8 cellular contexts compared by ENCODE assay signal in genomic region chr3:15055019-15055557, GRCh38. TPM values are rescaled to one million over a fixed set of nuclear protein-coding genes. Genes with fewer than 3 reads are reported as not detected.
DNase-seq lines count a peak whose midpoint lies in the region; ATAC-seq and TF ChIP-seq lines count a peak whose summit lies in the region.

No MANE protein-coding gene starts in this region.

- no TSS peak for BruUV-seq in PC-9 (replicated peaks; lab: Mats Ljungman, UMichigan)

- TF ChIP-seq POLR2A in tibial nerve (IDR thresholded peaks at IDR 0.05) = no peak

- H3K27me3 ChIP-seq in PC-9 (ENCODE audit: insufficient read depth, low read depth) = no peaks in the 10 kb centered on the region
- no peaks in the 10 kb centered on the region for H3K27me3 ChIP-seq in tibial nerve

- 90 to 95% methylated on average over 8 of the region's 8 CpGs for WGBS in tibial nerve, 2 donors

- no peaks in the 10 kb centered on the region for H3K9me2 ChIP-seq in PC-9 (ENCODE audit: insufficient read depth)

- intact Hi-C loops in activated T-helper 2 cell treated with anti-CD3 and anti-CD28 coated beads, Interferon-gamma antibody, Interleukin-2, Interleukin-4, amounts not matched to agents 10 μg/mL and 5 μg/mL and 100 μg/mL, durations not matched to agents 14 hours and 24 hours and 36 hours (cut with micrococcal nuclease) = loop anchor here (1.0 to 2.0 kb wide), 2 partner anchors 10 to 44 kb away; partner anchors contain the start of genes MRPS25 and RBSN
- intact Hi-C loops in PC-9 (cut with micrococcal nuclease; ENCODE audit: unreplicated experiment) = no loop called here

- peak overlapping the region; percentile 2 for H3K4me3 Mint-ChIP-seq in activated T-helper 2 cell treated with anti-CD3 and anti-CD28 coated beads, Interferon-gamma antibody, Interleukin-2, Interleukin-4, amounts not matched to agents 10 μg/mL and 5 μg/mL and 100 μg/mL, durations not matched to agents 14 hours and 24 hours and 36 hours (ENCODE audit: low read depth)

- POLR2A ChIA-PET in PC-9 (lab: Charles Lee; ENCODE audit: unreplicated experiment) = no interaction called here

- peak; percentile 41 for ATAC-seq in GM19043 (IDR thresholded peaks at IDR 0.05; ENCODE audit: low read depth, unreplicated experiment)
- ATAC-seq in HG03439 (IDR thresholded peaks at IDR 0.05; ENCODE audit: unreplicated experiment) = peak; percentile 46

- no peak for TF ChIP-seq EP300 in tibial nerve (IDR thresholded peaks at IDR 0.05)

- H3F3A ChIP-seq in PC-9 (ENCODE audit: insufficient read depth, low read depth) = peaks cover 14% of the 10 kb centered on the region; the same call in 1 of the 2 replicates

- CTCF ChIA-PET in PC-9 (lab: Charles Lee) = no interaction called here

- no peaks in the 10 kb centered on the region for H3K9me3 Mint-ChIP-seq in activated T-helper 2 cell treated with anti-CD3 and anti-CD28 coated beads, Interferon-gamma antibody, Interleukin-2, Interleukin-4, amounts not matched to agents 10 μg/mL and 5 μg/mL and 100 μg/mL, durations not matched to agents 14 hours and 24 hours and 36 hours

- H2AFZ ChIP-seq in PC-9 = no peak overlapping the region

- no peak overlapping the region for H3K4me2 ChIP-seq in PC-9

- H3K4me3 ChIP-seq in PC-9 = no peak overlapping the region
- H3K4me3 ChIP-seq in tibial nerve = no peak overlapping the region

- H3K36me3 Mint-ChIP-seq in activated T-helper 2 cell treated with anti-CD3 and anti-CD28 coated beads, Interferon-gamma antibody, Interleukin-2, Interleukin-4, amounts not matched to agents 10 μg/mL and 5 μg/mL and 100 μg/mL, durations not matched to agents 14 hours and 24 hours and 36 hours (ENCODE audit: low read depth) = peaks cover 86% of the 10 kb centered on the region

- DNase-seq in activated T-helper 2 cell treated with anti-CD3 and anti-CD28 coated beads, Interferon-gamma antibody, Interleukin-2, Interleukin-4, amounts not matched to agents 10 μg/mL and 5 μg/mL and 100 μg/mL, durations not matched to agents 14 hours and 24 hours and 36 hours (ENCODE audit: low spot score) = peak; percentile 46
- DNase-seq in stimulated activated CD4-positive, alpha-beta T cell treated with anti-CD3 and anti-CD28 coated beads, Interleukin-2, amount 100 ng/mL, for 48 hours = peak; percentile 52 to 55
- DNase-seq in NCI-H146 (lab: John Stamatoyannopoulos, UW) (no peak), PC-9 (no peak), NCI-H1105 (lab: John Stamatoyannopoulos, UW) (no peak), tibial nerve (ENCODE audit: low spot score in 2 of 2) (no peak)

- H3K27me3 Mint-ChIP-seq in activated T-helper 2 cell treated with anti-CD3 and anti-CD28 coated beads, Interferon-gamma antibody, Interleukin-2, Interleukin-4, amounts not matched to agents 10 μg/mL and 5 μg/mL and 100 μg/mL, durations not matched to agents 14 hours and 24 hours and 36 hours (ENCODE audit: low read depth) = no peaks in the 10 kb centered on the region

- TF ChIP-seq CTCF in PC-9 (conservative IDR thresholded peaks at IDR 0.05) = no peak
- no peak for TF ChIP-seq CTCF in tibial nerve (IDR thresholded peaks at IDR 0.05)

- H3K4me1 ChIP-seq in PC-9 (replicated peaks; ENCODE audit: insufficient read depth) (no peaks in the 10 kb centered on the region), tibial nerve (no peaks in the 10 kb centered on the region)

- H3K4me1 Mint-ChIP-seq in activated T-helper 2 cell treated with anti-CD3 and anti-CD28 coated beads, Interferon-gamma antibody, Interleukin-2, Interleukin-4, amounts not matched to agents 10 μg/mL and 5 μg/mL and 100 μg/mL, durations not matched to agents 14 hours and 24 hours and 36 hours (ENCODE audit: low read depth) = peaks cover 28% of the 10 kb centered on the region

- H4K20me1 ChIP-seq in PC-9 (ENCODE audit: insufficient read depth) = peaks cover 70% of the 10 kb centered on the region

- peaks cover 51% of the 10 kb centered on the region for H3K79me2 ChIP-seq in PC-9 (ENCODE audit: low read depth)

- H3K36me3 ChIP-seq in PC-9 (ENCODE audit: low read depth) (peaks cover 12% of the 10 kb centered on the region), tibial nerve (peaks cover 0 to 83% (median 5%) of the 10 kb centered on the region in 3 donors)

- H3K9me3 ChIP-seq in PC-9 (ENCODE audit: insufficient read depth, low read depth) (no peaks in the 10 kb centered on the region), tibial nerve (no peaks in the 10 kb centered on the region)

- H3K27ac Mint-ChIP-seq in activated T-helper 2 cell treated with anti-CD3 and anti-CD28 coated beads, Interferon-gamma antibody, Interleukin-2, Interleukin-4, amounts not matched to agents 10 μg/mL and 5 μg/mL and 100 μg/mL, durations not matched to agents 14 hours and 24 hours and 36 hours = peak overlapping the region; percentile 79

- no peak overlapping the region for H3K27ac ChIP-seq in PC-9
- no peak overlapping the region for H3K27ac ChIP-seq in tibial nerve

RNA-seq across cellular contexts. Expression of gene MRPS25, which starts 10.0 kb away (rescaled TPM):
- total RNA-seq in activated T-helper 2 cell treated with anti-CD3 and anti-CD28 coated beads, Interferon-gamma antibody, Interleukin-2, Interleukin-4, amounts not matched to agents 10 μg/mL and 5 μg/mL and 100 μg/mL, durations not matched to agents 14 hours and 24 hours and 36 hours = 83.9 and 91.6 TPM in 2 replicates
- total RNA-seq in PC-9 (2021) = 47.8 and 53.3 TPM in 2 replicates
- total RNA-seq in tibial nerve = 10 to 100 TPM; 22.7 to 45.6 (median 30.7) TPM

RNA-seq across cellular contexts. Expression of gene RBSN, which starts 43.9 kb away (rescaled TPM):
- total RNA-seq in activated T-helper 2 cell treated with anti-CD3 and anti-CD28 coated beads, Interferon-gamma antibody, Interleukin-2, Interleukin-4, amounts not matched to agents 10 μg/mL and 5 μg/mL and 100 μg/mL, durations not matched to agents 14 hours and 24 hours and 36 hours = 11.3 and 13.0 TPM in 2 replicates
- total RNA-seq in PC-9 (2021) (20.6 and 20.7 TPM in 2 replicates), tibial nerve (10 to 100 TPM; 26.6 to 43.9 (median 34.5) TPM)

Comparison
In these comparisons a context has a peak if more than half of its experiments do, and no peak if none do; other contexts are left out.
1. DNase-seq: peak in activated T-helper 2 cell treated with anti-CD3 and anti-CD28 coated beads, Interferon-gamma antibody, Interleukin-2, Interleukin-4, amounts not matched to agents 10 μg/mL and 5 μg/mL and 100 μg/mL, durations not matched to agents 14 hours and 24 hours and 36 hours (single experiment) and stimulated activated CD4-positive, alpha-beta T cell treated with anti-CD3 and anti-CD28 coated beads, Interleukin-2, amount 100 ng/mL, for 48 hours (2 of 2); none in NCI-H146 (single experiment), PC-9 (0 of 2), NCI-H1105 (single experiment) and tibial nerve (0 of 2).